8 cellular contexts compared by ENCODE assay signal in the genomic region with DNA sequence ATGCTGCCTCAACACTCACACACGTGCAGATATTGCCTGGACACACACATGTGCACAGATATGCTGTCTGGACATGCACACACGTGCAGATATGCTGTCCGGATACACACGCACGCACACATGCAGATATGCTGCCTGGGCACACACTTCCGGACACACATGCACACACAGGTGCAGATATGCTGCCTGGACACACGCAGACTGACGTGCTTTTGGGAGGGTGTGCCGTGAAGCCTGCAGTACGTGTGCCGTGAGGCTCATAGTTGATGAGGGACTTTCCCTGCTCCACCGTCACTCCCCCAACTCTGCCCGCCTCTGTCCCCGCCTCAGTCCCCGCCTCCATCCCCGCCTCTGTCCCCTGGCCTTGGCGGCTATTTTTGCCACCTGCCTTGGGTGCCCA. TPM values are rescaled to one million over a fixed set of nuclear protein-coding genes. Genes with fewer than 3 reads are reported as not detected.
DNase-seq lines count a peak whose midpoint lies in the region; ATAC-seq lines count a peak whose summit lies in the region.

No MANE protein-coding gene starts in this region.

- in situ Hi-C loops in KBM-7 (cut with MboI; ENCODE audit: low pct_unique_long_range_greater_than_20kb, low sequenced_read_pairs) = no loop called here

- ATAC-seq in HG03066 (IDR thresholded peaks at IDR 0.05; ENCODE audit: low read depth, unreplicated experiment) = peak; percentile 60
- ATAC-seq in left lobe of liver = peak; percentile 74

- DNase-seq in activated naive CD4-positive, alpha-beta T cell treated with Interleukin-2 at 50 U/mL for 16 hours = peak; percentile 53
- no peak for DNase-seq in activated naive CD4-positive, alpha-beta T cell treated with anti-CD3 and anti-CD28 coated beads, Interleukin-2, amount 50 U/mL, for 16 hours
- peak; percentile 26 to 29 for DNase-seq in activated CD4-positive, alpha-beta T cell treated with anti-CD3 and anti-CD28 coated beads for 4 hours
- DNase-seq in left lobe of liver (ENCODE audit: low spot score) (peak; percentile 64), NCI-H1092 (lab: John Stamatoyannopoulos, UW) (no peak), KBM-7 (no peak), nucleus accumbens (lab: John Stamatoyannopoulos, UW) (no peak)

RNA-seq across cellular contexts. Expression of gene FGFRL1, which starts 14.7 kb away (rescaled TPM):
- total RNA-seq in left lobe of liver = 64.8 TPM

RNA-seq across cellular contexts. Expression of gene SLC26A1, which starts 32.9 kb away (rescaled TPM):
- total RNA-seq in left lobe of liver = 40.6 TPM

RNA-seq across cellular contexts. Expression of gene IDUA, which starts 39.3 kb away (rescaled TPM):
- total RNA-seq in left lobe of liver = 12.9 TPM

RNA-seq across cellular contexts. Expression of gene DGKQ, which starts 52.7 kb away (rescaled TPM):
- 7.0 TPM for total RNA-seq in left lobe of liver

Comparison
In these comparisons a context has a peak if more than half of its experiments do, and no peak if none do; other contexts are left out.
1. DNase-seq: peak in activated naive CD4-positive, alpha-beta T cell treated with Interleukin-2 at 50 U/mL for 16 hours (single experiment), activated CD4-positive, alpha-beta T cell treated with anti-CD3 and anti-CD28 coated beads for 4 hours (2 of 2) and left lobe of liver (single experiment); none in activated naive CD4-positive, alpha-beta T cell treated with anti-CD3 and anti-CD28 coated beads, Interleukin-2, amount 50 U/mL, for 16 hours (single experiment), NCI-H1092 (single experiment), KBM-7 (single experiment) and nucleus accumbens (0 of 56).